In the genomic region with DNA sequence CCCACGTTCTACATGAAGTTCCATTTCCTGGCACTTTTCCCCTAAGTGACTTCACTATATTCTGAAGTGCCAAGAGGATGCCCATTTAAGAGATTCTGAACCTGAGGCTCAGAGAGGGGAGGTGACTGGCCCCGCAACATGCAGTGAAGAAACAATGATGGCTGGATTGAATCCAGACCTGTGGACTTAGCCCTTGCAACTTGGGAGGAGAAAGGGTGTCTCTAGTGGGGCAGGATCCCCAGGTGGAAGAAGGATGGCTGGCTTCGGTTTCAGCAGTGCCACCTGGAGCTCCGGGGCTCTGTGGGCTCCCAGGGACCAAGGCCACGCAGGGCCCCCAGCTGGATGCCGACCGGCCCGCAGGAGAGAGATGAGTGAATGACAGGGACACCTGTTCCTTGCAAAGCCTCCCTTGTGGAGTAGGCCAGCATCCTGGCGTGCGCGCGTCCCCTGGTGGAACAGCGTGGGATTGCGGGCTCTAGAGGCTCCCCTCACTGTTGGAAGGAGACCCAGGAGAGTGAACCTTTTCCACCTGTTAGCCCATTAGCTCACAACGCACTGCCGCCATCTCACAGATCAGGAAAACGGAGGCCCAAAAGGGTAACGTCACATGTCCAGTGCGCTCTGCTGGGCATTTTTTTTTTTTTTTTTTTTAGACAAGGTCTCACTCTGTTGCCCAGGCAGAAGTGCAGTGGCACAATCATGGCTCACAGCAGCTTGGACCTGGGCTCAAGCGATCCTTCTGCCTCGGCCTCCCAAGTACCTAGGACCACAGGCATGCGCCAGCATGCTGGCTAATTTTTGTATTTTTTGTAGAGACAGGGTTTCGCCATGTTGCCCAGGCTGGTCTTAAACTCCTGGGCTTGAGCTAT, we compare ENCODE assay signal across 8 cellular contexts.
DNase-seq lines count a peak whose midpoint lies in the region; ATAC-seq, FAIRE-seq and TF ChIP-seq lines count a peak whose summit lies in the region.

No MANE protein-coding gene starts in this region.

- no peak overlapping the region for H3K56ac ChIP-seq in H1 (replicated peaks; ENCODE audit: insufficient read length, low read depth, low read length)

- no peak overlapping the region for H4K91ac ChIP-seq in H1 (replicated peaks; ENCODE audit: insufficient read length, low read length)

- no peaks in the 10 kb centered on the region for H3K9me3 ChIP-seq in H1 (ENCODE audit: insufficient read depth in 2 of 2, low read depth in 1 of 2, low read length in 1 of 2)

- peaks cover under 1 to 3% of the 10 kb centered on the region in 2 experiments for H4K20me1 ChIP-seq in H1 (replicated peaks in 1 of 2; ENCODE audit: control insufficient read depth in 1 of 2, insufficient read depth in 2 of 2, low read length in 2 of 2)

- no peak overlapping the region for H2BK12ac ChIP-seq in H1 (ENCODE audit: low read depth, low read length)

- H3K4me3 ChIP-seq in H7 (ENCODE audit: insufficient read depth, low read depth, low read length): no peak overlapping the region
- no peak overlapping the region for H3K4me3 ChIP-seq in H1 (ENCODE audit: extremely low read depth in 1 of 4, insufficient read depth in 2 of 4, low read depth in 3 of 4, low read length in 4 of 4)

- peak overlapping the region in 1 of 2 donors; percentile 52 for H3K27ac Mint-ChIP-seq in natural killer cell

- CTCF ChIA-PET in H1 (lab: Charles Lee; ENCODE audit: partially characterized antibody): interaction anchor here (0.6 to 11.6 kb wide), 38 partner anchors 9 to 360 kb away, joined by 3 to 221 read pairs (median 4); a partner anchor contains a TSS

- H3K23ac ChIP-seq in H1 (ENCODE audit: insufficient read length): no peak overlapping the region

- peak in 2 of 3 donors; percentile 51 to 54 for ATAC-seq in natural killer cell

- no peak overlapping the region for H2BK20ac ChIP-seq in H1 (ENCODE audit: low read length)

- H3K27ac ChIP-seq in H1 (ENCODE audit: low read depth, low read length): no peak overlapping the region
- no peak overlapping the region for H3K27ac ChIP-seq in substantia nigra (ENCODE audit: low read depth, low read length, poor library complexity, severe bottlenecking)

- H3K4me2 ChIP-seq in H1 (ENCODE audit: insufficient read depth in 1 of 2, low read depth in 2 of 2, low read length in 2 of 2): no peak overlapping the region

- peaks cover 0 to 3% of the 10 kb centered on the region in 2 donors for H3K27me3 Mint-ChIP-seq in natural killer cell (ENCODE audit: low read depth in 2 of 2)

- H3K36me3 Mint-ChIP-seq in natural killer cell: no peaks in the 10 kb centered on the region

- H3K79me2 ChIP-seq in H1 (ENCODE audit: control insufficient read depth in 1 of 2, insufficient read depth in 2 of 2, low read length in 2 of 2): no peaks in the 10 kb centered on the region

- intact Hi-C loops in natural killer cell (cut with micrococcal nuclease): no loop called here

- H2BK15ac ChIP-seq in H1 (ENCODE audit: low read length): no peak overlapping the region

- no peak overlapping the region for H3K4me3 Mint-ChIP-seq in natural killer cell

- H3K27me3 ChIP-seq in H7 (ENCODE audit: control insufficient read depth, insufficient read depth, low read length) (no peaks in the 10 kb centered on the region), H1 (replicated peaks in 1 of 4; ENCODE audit: control insufficient read depth in 3 of 4, extremely low read depth in 1 of 4, insufficient read depth in 3 of 4, low read length in 3 of 4) (no peaks in the 10 kb centered on the region)

- peak; percentile 93 to 99 (median 96) for TF ChIP-seq CTCF in H1 (IDR thresholded peaks at IDR 0.05; ENCODE audit: control extremely low read depth in 1 of 3, insufficient read depth in 1 of 3, low read depth in 1 of 3, low read length in 3 of 3)
- TF ChIP-seq CTCF in natural killer cell (IDR thresholded peaks at IDR 0.05): peak; percentile 75

- no peak overlapping the region for H3K4ac ChIP-seq in H1 (replicated peaks; ENCODE audit: insufficient read length, low read depth, low read length)

- no peak overlapping the region for H3K9ac ChIP-seq in H1 (replicated peaks in 1 of 4; ENCODE audit: extremely low read depth in 1 of 4, low read depth in 3 of 4, low read length in 3 of 4)

- no peaks in the 10 kb centered on the region; the same call in 1 of the 2 replicates for H3K23me2 ChIP-seq in H1 (ENCODE audit: low read depth, low read length)

- H2AFZ ChIP-seq in H1 (ENCODE audit: low read length): no peak overlapping the region

- no peak overlapping the region for H3K18ac ChIP-seq in H1 (ENCODE audit: extremely low read depth, low read length)

- peaks cover 36 to 41% of the 10 kb centered on the region in 2 donors for H3K4me1 Mint-ChIP-seq in natural killer cell

- H3K36me3 ChIP-seq in H7 (replicated peaks; ENCODE audit: control insufficient read depth, insufficient read depth, low read length) (no peaks in the 10 kb centered on the region), H1 (ENCODE audit: control insufficient read depth in 2 of 4, insufficient read depth in 4 of 4, low read length in 3 of 4) (no peaks in the 10 kb centered on the region)

- peak; percentile 90 to 92 for TF ChIP-seq RAD21 in H1 (IDR thresholded peaks at IDR 0.05 in 1 of 2, conservative IDR thresholded peaks at IDR 0.05 in 1 of 2; ENCODE audit: low read depth in 2 of 2, low read length in 2 of 2)

- H3K79me1 ChIP-seq in H1 (ENCODE audit: low read depth, low read length): no peaks in the 10 kb centered on the region

- H4K5ac ChIP-seq in H1 (ENCODE audit: insufficient read length, low read depth, low read length): no peak overlapping the region

- FAIRE-seq in H1 (lab: Jason Lieb, UNC): peak; percentile 76

- no peak overlapping the region for H2BK5ac ChIP-seq in H1 (ENCODE audit: low read depth, low read length)

- no peak overlapping the region for H2BK120ac ChIP-seq in H1 (replicated peaks; ENCODE audit: low read depth, low read length)

- peak; percentile 62 for DNase-seq in Ammon's horn (ENCODE audit: low spot score)
- DNase-seq in H7: peak; percentile 91
- peak; percentile 79 for DNase-seq in NCI-H82 (lab: John Stamatoyannopoulos, UW)
- DNase-seq in activated CD8-positive, alpha-beta memory T cell treated with anti-CD3 and anti-CD28 coated beads for 48 hours (ENCODE audit: low read depth in 2 of 3, low spot score in 2 of 3): peak; percentile 62 to 86 (median 82)
- DNase-seq in H1 (ENCODE audit: low read depth in 1 of 2, low spot score in 2 of 2): peak; percentile 64 to 99
- peak; percentile 77 for DNase-seq in natural killer cell
- DNase-seq in substantia nigra (lab: John Stamatoyannopoulos, UW): peak in 34 of 49 donors; percentile 3 to 69 (median 34)
- DNase-seq in GM19238 (ENCODE audit: insufficient read length, low spot score): no peak

- no peak for TF ChIP-seq EP300 in H1 (IDR thresholded peaks at IDR 0.05; ENCODE audit: borderline replicate concordance in 1 of 2, low read depth in 2 of 2, low read length in 2 of 2)

- H2AK5ac ChIP-seq in H1 (ENCODE audit: low read depth, low read length): no peak overlapping the region

- no peak for TF ChIP-seq POLR2A in H1 (IDR thresholded peaks at IDR 0.05; ENCODE audit: control extremely low read depth in 1 of 2, low read depth in 2 of 2, low read length in 2 of 2)

- no peak overlapping the region; the same call in 1 of the 2 replicates for H4K8ac ChIP-seq in H1 (ENCODE audit: extremely low read depth, insufficient read depth, low read length)

- H3K4me1 ChIP-seq in H1 (replicated peaks in 1 of 4; ENCODE audit: control insufficient read depth in 3 of 4, insufficient read depth in 4 of 4, low read length in 3 of 4): peaks cover 0 to 7% (median 2%) of the 10 kb centered on the region in 4 experiments; a peak in 3 of 7 replicates

- WGBS in H1 (ENCODE audit: extremely low coverage in 1 of 2, insufficient coverage in 1 of 2, insufficient read length in 1 of 2, insufficient replicate concordance in 2 of 2, low coverage in 1 of 2, low lambda C conversion rate in 2 of 2, missing lambda C conversion rate in 1 of 2), 2 experiments: 38% methylated on average over 23 of the region's 23 CpGs; no CpG with 5 or more reads in 1 of the 2 experiments

- no peak overlapping the region for H3K14ac ChIP-seq in H1 (ENCODE audit: insufficient read length)

- no peaks in the 10 kb centered on the region for H3K9me3 Mint-ChIP-seq in natural killer cell

- POLR2A ChIA-PET in H1 (lab: Charles Lee; ENCODE audit: partially characterized antibody): no interaction called here

TF ChIP-seq in H1, 55 proteins besides CTCF, POLR2A, EP300 and RAD21 (continues in another document):
- TF ChIP-seq SIN3A (conservative IDR thresholded peaks at IDR 0.05 in 1 of 2, IDR thresholded peaks at IDR 0.05 in 1 of 2; ENCODE audit: low read depth in 1 of 2, low read length in 2 of 2): peak in 1 of 2 experiments; percentile 74; a peak in 1 of 4 replicates
- TF ChIP-seq CREB1 (IDR thresholded peaks at IDR 0.05): 0 out of 2 replicates have a peak, but pooled peaks have one; percentile 33
- no peak for TF ChIP-seq SP4 (IDR thresholded peaks at IDR 0.05; ENCODE audit: low read length)
- no peak for TF ChIP-seq NRF1 (IDR thresholded peaks at IDR 0.05; ENCODE audit: low read depth, low read length)
- no peak for TF ChIP-seq CHD2 (IDR thresholded peaks at IDR 0.05; ENCODE audit: low read length)
- TF ChIP-seq, protein P1, sequence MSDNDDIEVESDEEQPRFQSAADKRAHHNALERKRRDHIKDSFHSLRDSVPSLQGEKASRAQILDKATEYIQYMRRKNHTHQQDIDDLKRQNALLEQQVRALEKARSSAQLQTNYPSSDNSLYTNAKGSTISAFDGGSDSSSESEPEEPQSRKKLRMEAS (IDR thresholded peaks at IDR 0.05): peak; percentile 37; the same call in 1 of the 2 replicates
- no peak for TF ChIP-seq EGR1 (IDR thresholded peaks at IDR 0.05; ENCODE audit: borderline replicate concordance, low read depth, low read length)
- no peak for TF ChIP-seq RXRA (IDR thresholded peaks at IDR 0.05; ENCODE audit: insufficient read depth, low read depth, low read length)
- peak; percentile 54; the same call in 1 of the 2 replicates for TF ChIP-seq KDM1A (IDR thresholded peaks at IDR 0.05; ENCODE audit: borderline replicate concordance, low read length)
- TF ChIP-seq KDM5A (IDR thresholded peaks at IDR 0.05; ENCODE audit: low read length): no peak
- no peak for TF ChIP-seq JUN (IDR thresholded peaks at IDR 0.05; ENCODE audit: low read depth, low read length)
- no peak for TF ChIP-seq CBX8 (IDR thresholded peaks at IDR 0.05; ENCODE audit: borderline replicate concordance, low read depth, low read length)
- TF ChIP-seq SAP30 (IDR thresholded peaks at IDR 0.05; ENCODE audit: insufficient read depth, insufficient replicate concordance, low read length): no peak
- TF ChIP-seq CHD1 (IDR thresholded peaks at IDR 0.05; ENCODE audit: low read depth, low read length): no peak
- TF ChIP-seq YY1 (IDR thresholded peaks at IDR 0.05; ENCODE audit: low read depth, low read length): peak; percentile 35; the same call in 1 of the 2 replicates
- peak; percentile 27 for TF ChIP-seq TAF7 (optimal IDR thresholded peaks at IDR 0.05; ENCODE audit: borderline replicate concordance, low read depth, low read length)
- no peak for TF ChIP-seq SIRT6 (IDR thresholded peaks at IDR 0.05; ENCODE audit: low read length)
- 0 out of 4 replicates have a peak, but pooled peaks of 1 of the 2 experiments have one; percentile 61 for TF ChIP-seq HDAC2 (IDR thresholded peaks at IDR 0.05; ENCODE audit: borderline replicate concordance in 1 of 2, low read depth in 2 of 2, low read length in 2 of 2)
